Comparison of ENCODE assay signal across 18 cellular contexts in genomic region chr4:74450298-74450683, GRCh38.
"Had no signal": no experiment of that assay in that cellular context is flagged by ENCODE, and none has a peak within 500 bp of the region (broad histone marks: within the 10 kb centered on the region; RNA-seq: fewer than 3 reads in every experiment).

No MANE protein-coding gene starts in this region.

- H3K9me3 ChIP-seq: body of pancreas, sigmoid colon, thyroid gland, uterus had no signal

- H2AFZ ChIP-seq: parathyroid adenoma had no signal

- DNase-seq: activated CD4-positive, alpha-beta memory T cell treated with anti-CD3 and anti-CD28 coated beads, Interleukin-2, amount 10 ng/mL, durations not matched to agents 7 days and 5 days; activated effector memory CD4-positive, alpha-beta T cell treated with anti-CD3 and anti-CD28 coated beads, Interleukin-2, amount 50 U/mL, for 16 hours; activated T-cell treated with anti-CD3 and anti-CD28 coated beads, Interleukin-2, amount 50 U/mL, for 4 hours; body of pancreas; effector memory CD8-positive, alpha-beta T cell; islet precursor cell; naive thymus-derived CD4-positive, alpha-beta T cell; sigmoid colon; stimulated activated CD4-positive, alpha-beta T cell treated with anti-CD3 and anti-CD28 coated beads, Interleukin-2, amount 100 ng/mL, for 48 hours; stimulated activated naive B cell treated with anti-CD40 and anti-IgM and Interleukin-4, amounts not matched to agents 10 μg/mL and 1 μg/mL and 100 μg/mL, for 72 hours; T-helper 17 cell; thyroid gland; uterus; WERI-Rb-1 had no signal

- H3K79me2 ChIP-seq: parathyroid adenoma had no signal

- H3K4me3 ChIP-seq: body of pancreas, sigmoid colon, thyroid gland, uterus had no signal

- H3K4me1 ChIP-seq: parathyroid adenoma, thyroid gland, uterus had no signal

- H3K27ac Mint-ChIP-seq: activated CD4-positive, alpha-beta memory T cell treated with anti-CD3 and anti-CD28 coated beads, Interleukin-2, amount 10 ng/mL, durations not matched to agents 7 days and 5 days; activated naive CD4-positive, alpha-beta T cell treated with anti-CD3 and anti-CD28 coated beads, Interleukin-2, amount 50 U/mL, for 72 hours; effector memory CD8-positive, alpha-beta T cell; naive thymus-derived CD4-positive, alpha-beta T cell; stimulated activated naive B cell treated with anti-CD40 and anti-IgM and Interleukin-4, amounts not matched to agents 10 μg/mL and 1 μg/mL and 100 μg/mL, for 72 hours; T-helper 17 cell had no signal

- H3K27me3 Mint-ChIP-seq: activated CD4-positive, alpha-beta memory T cell treated with anti-CD3 and anti-CD28 coated beads, Interleukin-2, amount 10 ng/mL, durations not matched to agents 7 days and 5 days; stimulated activated naive B cell treated with anti-CD40 and anti-IgM and Interleukin-4, amounts not matched to agents 10 μg/mL and 1 μg/mL and 100 μg/mL, for 72 hours had no signal

- H3K4me3 Mint-ChIP-seq: activated CD4-positive, alpha-beta memory T cell treated with anti-CD3 and anti-CD28 coated beads, Interleukin-2, amount 10 ng/mL, durations not matched to agents 7 days and 5 days; activated T-cell treated with anti-CD3 and anti-CD28 coated beads, Interleukin-2, amount 50 U/mL, for 4 hours; central memory CD8-positive, alpha-beta T cell; effector memory CD8-positive, alpha-beta T cell; naive thymus-derived CD4-positive, alpha-beta T cell; stimulated activated naive B cell treated with anti-CD40 and anti-IgM and Interleukin-4, amounts not matched to agents 10 μg/mL and 1 μg/mL and 100 μg/mL, for 72 hours; T-helper 17 cell had no signal

- H3K27ac ChIP-seq: body of pancreas, parathyroid adenoma, sigmoid colon, thyroid gland, uterus, WERI-Rb-1 had no signal

- H3K9me3 Mint-ChIP-seq: activated CD4-positive, alpha-beta memory T cell treated with anti-CD3 and anti-CD28 coated beads, Interleukin-2, amount 10 ng/mL, durations not matched to agents 7 days and 5 days; activated naive CD4-positive, alpha-beta T cell treated with anti-CD3 and anti-CD28 coated beads, Interleukin-2, amount 50 U/mL, for 72 hours; activated T-cell treated with anti-CD3 and anti-CD28 coated beads, Interleukin-2, amount 50 U/mL, for 4 hours; central memory CD8-positive, alpha-beta T cell; effector memory CD8-positive, alpha-beta T cell; naive thymus-derived CD4-positive, alpha-beta T cell; stimulated activated naive B cell treated with anti-CD40 and anti-IgM and Interleukin-4, amounts not matched to agents 10 μg/mL and 1 μg/mL and 100 μg/mL, for 72 hours had no signal

- H3K27me3 ChIP-seq: sigmoid colon, thyroid gland, uterus had no signal

- ATAC-seq: activated naive CD4-positive, alpha-beta T cell treated with anti-CD3 and anti-CD28 coated beads, Interleukin-2, amount 50 U/mL, for 72 hours; activated T-cell treated with anti-CD3 and anti-CD28 coated beads, Interleukin-2, amount 50 U/mL, for 4 hours; body of pancreas; effector memory CD8-positive, alpha-beta T cell; left lobe of liver; stimulated activated naive B cell treated with anti-CD40 and anti-IgM and Interleukin-4, amounts not matched to agents 10 μg/mL and 1 μg/mL and 100 μg/mL, for 72 hours; T-helper 17 cell had no signal

- H3K9ac ChIP-seq: parathyroid adenoma had no signal

- H3K36me3 ChIP-seq: sigmoid colon, thyroid gland, uterus, WERI-Rb-1 had no signal
